17 cellular contexts compared by ENCODE assay signal in the genomic region with DNA sequence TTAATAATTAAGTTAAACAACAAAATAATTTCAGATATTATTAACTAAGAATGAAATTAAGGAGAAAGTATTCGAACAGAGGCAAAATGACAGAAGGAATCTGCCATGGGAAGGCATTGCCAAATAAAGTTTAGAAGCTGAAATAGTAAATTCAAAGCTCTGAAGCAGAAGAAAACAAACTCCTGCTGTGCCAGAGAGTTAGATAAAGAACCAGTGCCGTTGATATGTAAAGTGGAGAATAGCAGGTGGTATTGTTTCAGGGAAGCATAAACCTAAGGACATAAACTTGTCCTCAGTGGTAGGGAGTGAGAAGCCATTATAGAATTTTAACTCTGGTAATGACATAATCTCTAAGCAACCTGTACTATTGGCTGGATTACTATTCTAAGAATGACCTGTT. TPM values are rescaled to one million over a fixed set of nuclear protein-coding genes. Genes with fewer than 3 reads are reported as not detected.
A peak's percentile ranks its signal among the peaks of the same experiment; 100 is the strongest.
DNase-seq lines count a peak whose midpoint lies in the region; ATAC-seq and TF ChIP-seq lines count a peak whose summit lies in the region.
"Had no signal": no experiment of that assay in that cellular context is flagged by ENCODE, and none has a peak within 500 bp of the region (broad histone marks: within the 10 kb centered on the region; RNA-seq: fewer than 3 reads in every experiment).

No MANE protein-coding gene starts in this region.

- no peaks in the 10 kb centered on the region for H3F3A ChIP-seq in GM23338 (replicated peaks; ENCODE audit: low read depth)

- no peak overlapping the region for H2AFZ ChIP-seq in GM23338

- peaks cover 11% of the 10 kb centered on the region; the same call in 1 of the 2 replicates for H3K4me1 ChIP-seq in GM23338 (ENCODE audit: insufficient read depth)
- H3K4me1 ChIP-seq: HAP-1 had no signal

- H3K9me3 Mint-ChIP-seq in GM23338 = peaks cover 17% of the 10 kb centered on the region

- no peak overlapping the region for H3K4me3 ChIP-seq in GM23338
- H3K4me3 ChIP-seq: HAP-1 had no signal

- H3K4me1 Mint-ChIP-seq in GM23338 = peaks cover 28% of the 10 kb centered on the region
- H3K4me1 Mint-ChIP-seq: CD14-positive monocyte had no signal

- H3K27ac ChIP-seq in GM23338 (ENCODE audit: low read depth) (no peak overlapping the region), caudate nucleus (ENCODE audit: low read depth, low read length) (no peak overlapping the region)
- H3K27ac ChIP-seq: 22Rv1 had no signal

- no peaks in the 10 kb centered on the region for H3K36me3 ChIP-seq in GM23338 (ENCODE audit: insufficient read depth)
- H3K36me3 ChIP-seq: HAP-1 had no signal

- peaks cover 14% of the 10 kb centered on the region; the same call in 1 of the 2 replicates for H3K27me3 ChIP-seq in GM23338 (ENCODE audit: insufficient read depth)

- H3K79me2 ChIP-seq in GM23338 (replicated peaks; ENCODE audit: insufficient read depth) = no peaks in the 10 kb centered on the region

- H3K9me2 ChIP-seq in GM23338 (ENCODE audit: insufficient read depth) = peaks cover 8% of the 10 kb centered on the region

- peaks cover 14% of the 10 kb centered on the region for H3K27me3 Mint-ChIP-seq in GM23338 (ENCODE audit: insufficient read depth, low read depth, poor library complexity)

- H3K27ac Mint-ChIP-seq in GM23338 = no peak overlapping the region
- H3K27ac Mint-ChIP-seq: CD14-positive monocyte; CD8-positive, alpha-beta T cell had no signal

- no peak overlapping the region for H3K4me3 Mint-ChIP-seq in GM23338
- H3K4me3 Mint-ChIP-seq: CD14-positive monocyte; CD8-positive, alpha-beta T cell had no signal

- ATAC-seq in GM23338 = peak; percentile 97
- ATAC-seq: CD8-positive, alpha-beta T cell had no signal

- H4K20me1 ChIP-seq in GM23338 (replicated peaks; ENCODE audit: insufficient read depth) = no peaks in the 10 kb centered on the region

- DNase-seq in GM23338 (ENCODE audit: low spot score) (peak; percentile 83), OCI-M1 (lab: John Stamatoyannopoulos, UW) (peak; percentile 49), iPS DF 19.7 (ENCODE audit: low read depth, low spot score) (peak; percentile 60), iPS-NIHi7 (ENCODE audit: extremely low spot score) (peak; percentile 41), hypothalamus (lab: John Stamatoyannopoulos, UW) (no peak), DMS153 (lab: John Stamatoyannopoulos, UW) (no peak), caudate nucleus (lab: John Stamatoyannopoulos, UW) (no peak)
- no peak for DNase-seq in activated effector memory CD4-positive, alpha-beta T cell treated with anti-CD3 and anti-CD28 coated beads, Interleukin-2, amount 50 U/mL, for 16 hours
- DNase-seq: CD8-positive, alpha-beta T cell; COR-L47; GF-D8; KBM-7 had no signal

- no peak for TF ChIP-seq CTCF in GM23338 (conservative IDR thresholded peaks at IDR 0.05; ENCODE audit: low read depth in 2 of 2)

- H3K36me3 Mint-ChIP-seq in GM23338 (ENCODE audit: low read depth) = peaks cover 21% of the 10 kb centered on the region; the same call in 2 of the 3 replicates
- H3K36me3 Mint-ChIP-seq: CD14-positive monocyte; CD8-positive, alpha-beta T cell had no signal

- H3K4me2 ChIP-seq in GM23338 = no peak overlapping the region

TF ChIP-seq in GM23338, 12 proteins besides CTCF, POLR2A, EP300 and RAD21:
- TF ChIP-seq POLR2AphosphoS5 (IDR thresholded peaks at IDR 0.05; ENCODE audit: low read depth) = no peak
- TF ChIP-seq, protein P1, sequence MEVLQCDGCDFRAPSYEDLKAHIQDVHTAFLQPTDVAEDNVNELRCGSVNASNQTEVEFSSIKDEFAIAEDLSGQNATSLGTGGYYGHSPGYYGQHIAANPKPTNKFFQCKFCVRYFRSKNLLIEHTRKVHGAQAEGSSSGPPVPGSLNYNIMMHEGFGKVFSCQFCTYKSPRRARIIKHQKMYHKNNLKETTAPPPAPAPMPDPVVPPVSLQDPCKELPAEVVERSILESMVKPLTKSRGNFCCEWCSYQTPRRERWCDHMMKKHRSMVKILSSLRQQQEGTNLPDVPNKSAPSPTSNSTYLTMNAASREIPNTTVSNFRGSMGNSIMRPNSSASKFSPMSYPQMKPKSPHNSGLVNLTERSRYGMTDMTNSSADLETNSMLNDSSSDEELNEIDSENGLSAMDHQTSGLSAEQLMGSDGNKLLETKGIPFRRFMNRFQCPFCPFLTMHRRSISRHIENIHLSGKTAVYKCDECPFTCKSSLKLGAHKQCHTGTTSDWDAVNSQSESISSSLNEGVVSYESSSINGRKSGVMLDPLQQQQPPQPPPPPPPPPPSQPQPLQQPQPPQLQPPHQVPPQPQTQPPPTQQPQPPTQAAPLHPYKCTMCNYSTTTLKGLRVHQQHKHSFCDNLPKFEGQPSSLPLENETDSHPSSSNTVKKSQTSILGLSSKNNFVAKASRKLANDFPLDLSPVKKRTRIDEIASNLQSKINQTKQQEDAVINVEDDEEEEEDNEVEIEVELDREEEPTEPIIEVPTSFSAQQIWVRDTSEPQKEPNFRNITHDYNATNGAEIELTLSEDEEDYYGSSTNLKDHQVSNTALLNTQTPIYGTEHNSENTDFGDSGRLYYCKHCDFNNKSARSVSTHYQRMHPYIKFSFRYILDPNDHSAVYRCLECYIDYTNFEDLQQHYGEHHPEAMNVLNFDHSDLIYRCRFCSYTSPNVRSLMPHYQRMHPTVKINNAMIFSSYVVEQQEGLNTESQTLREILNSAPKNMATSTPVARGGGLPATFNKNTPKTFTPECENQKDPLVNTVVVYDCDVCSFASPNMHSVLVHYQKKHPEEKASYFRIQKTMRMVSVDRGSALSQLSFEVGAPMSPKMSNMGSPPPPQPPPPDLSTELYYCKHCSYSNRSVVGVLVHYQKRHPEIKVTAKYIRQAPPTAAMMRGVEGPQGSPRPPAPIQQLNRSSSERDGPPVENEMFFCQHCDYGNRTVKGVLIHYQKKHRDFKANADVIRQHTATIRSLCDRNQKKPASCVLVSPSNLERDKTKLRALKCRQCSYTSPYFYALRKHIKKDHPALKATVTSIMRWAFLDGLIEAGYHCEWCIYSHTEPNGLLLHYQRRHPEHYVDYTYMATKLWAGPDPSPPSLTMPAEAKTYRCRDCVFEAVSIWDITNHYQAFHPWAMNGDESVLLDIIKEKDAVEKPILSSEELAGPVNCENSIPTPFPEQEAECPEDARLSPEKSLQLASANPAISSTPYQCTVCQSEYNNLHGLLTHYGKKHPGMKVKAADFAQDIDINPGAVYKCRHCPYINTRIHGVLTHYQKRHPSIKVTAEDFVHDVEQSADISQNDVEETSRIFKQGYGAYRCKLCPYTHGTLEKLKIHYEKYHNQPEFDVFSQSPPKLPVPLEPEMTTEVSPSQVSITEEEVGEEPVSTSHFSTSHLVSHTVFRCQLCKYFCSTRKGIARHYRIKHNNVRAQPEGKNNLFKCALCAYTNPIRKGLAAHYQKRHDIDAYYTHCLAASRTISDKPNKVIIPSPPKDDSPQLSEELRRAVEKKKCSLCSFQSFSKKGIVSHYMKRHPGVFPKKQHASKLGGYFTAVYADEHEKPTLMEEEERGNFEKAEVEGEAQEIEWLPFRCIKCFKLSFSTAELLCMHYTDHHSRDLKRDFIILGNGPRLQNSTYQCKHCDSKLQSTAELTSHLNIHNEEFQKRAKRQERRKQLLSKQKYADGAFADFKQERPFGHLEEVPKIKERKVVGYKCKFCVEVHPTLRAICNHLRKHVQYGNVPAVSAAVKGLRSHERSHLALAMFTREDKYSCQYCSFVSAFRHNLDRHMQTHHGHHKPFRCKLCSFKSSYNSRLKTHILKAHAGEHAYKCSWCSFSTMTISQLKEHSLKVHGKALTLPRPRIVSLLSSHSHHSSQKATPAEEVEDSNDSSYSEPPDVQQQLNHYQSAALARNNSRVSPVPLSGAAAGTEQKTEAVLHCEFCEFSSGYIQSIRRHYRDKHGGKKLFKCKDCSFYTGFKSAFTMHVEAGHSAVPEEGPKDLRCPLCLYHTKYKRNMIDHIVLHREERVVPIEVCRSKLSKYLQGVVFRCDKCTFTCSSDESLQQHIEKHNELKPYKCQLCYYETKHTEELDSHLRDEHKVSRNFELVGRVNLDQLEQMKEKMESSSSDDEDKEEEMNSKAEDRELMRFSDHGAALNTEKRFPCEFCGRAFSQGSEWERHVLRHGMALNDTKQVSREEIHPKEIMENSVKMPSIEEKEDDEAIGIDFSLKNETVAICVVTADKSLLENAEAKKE (CRISPR knock-in tag; IDR thresholded peaks at IDR 0.05) = peak; percentile 18; the same call in 1 of the 2 replicates
- TF ChIP-seq NANOG (IDR thresholded peaks at IDR 0.05; ENCODE audit: borderline replicate concordance) = peak; percentile 54; the same call in 1 of the 2 replicates

RNA-seq across cellular contexts. Expression of a gene that starts 2.7 kb away (rescaled TPM):
- not detected in 2 replicates for total RNA-seq in GM23338 (2014; rRNA removed; shearing (Covaris generic))
- not detected in 2 replicates for polyA plus RNA-seq in GM23338 (2016; fragmentation: Nextera tagmentation; extraction: Ambion mirVana)
- total RNA-seq: A673; CD8-positive, alpha-beta T cell had no signal
- polyA plus RNA-seq: BJ had no signal

RNA-seq across cellular contexts. Expression of a gene that starts 7.6 kb away (rescaled TPM):
- total RNA-seq in GM23338 (2014; rRNA removed; shearing (Covaris generic)) = not detected in 2 replicates
- polyA plus RNA-seq in GM23338 (2016; fragmentation: Nextera tagmentation; extraction: Ambion mirVana) = not detected in 2 replicates
- total RNA-seq: A673; CD8-positive, alpha-beta T cell had no signal
- polyA plus RNA-seq: BJ, CD14-positive monocyte had no signal

RNA-seq across cellular contexts. Expression of a gene that starts 12.4 kb away (rescaled TPM):
- 1.0 TPM in 1 of 2 replicates, not detected in the other for total RNA-seq in GM23338 (2014; rRNA removed; shearing (Covaris generic))
- polyA plus RNA-seq in GM23338 (2016; fragmentation: Nextera tagmentation; extraction: Ambion mirVana) = not detected in 2 replicates
- total RNA-seq: A673; CD8-positive, alpha-beta T cell had no signal
- polyA plus RNA-seq: BJ, CD14-positive monocyte had no signal

RNA-seq across cellular contexts. Expression of a gene that starts 23.0 kb away (rescaled TPM):
- not detected in 2 replicates for total RNA-seq in GM23338 (2014; rRNA removed; shearing (Covaris generic))
- polyA plus RNA-seq in GM23338 (2016; fragmentation: Nextera tagmentation; extraction: Ambion mirVana) = not detected in 2 replicates
- total RNA-seq: A673; CD8-positive, alpha-beta T cell had no signal
- polyA plus RNA-seq: CD14-positive monocyte had no signal

RNA-seq across cellular contexts. Expression of a gene that starts 30.4 kb away (rescaled TPM):
- not detected in 2 replicates for total RNA-seq in GM23338 (2014; rRNA removed; shearing (Covaris generic))
- not detected in 2 replicates for polyA plus RNA-seq in GM23338 (2016; fragmentation: Nextera tagmentation; extraction: Ambion mirVana)
- total RNA-seq: A673 had no signal
- polyA plus RNA-seq: BJ had no signal

Comparison
In these comparisons a context has a peak if more than half of its experiments do, and no peak if none do; other contexts are left out.
1. DNase-seq: peak in GM23338 (single experiment), OCI-M1 (single experiment), iPS DF 19.7 (single experiment) and iPS-NIHi7 (single experiment); none in activated effector memory CD4-positive, alpha-beta T cell treated with anti-CD3 and anti-CD28 coated beads, Interleukin-2, amount 50 U/mL, for 16 hours (single experiment), hypothalamus (0 of 51), DMS153 (single experiment) and caudate nucleus (0 of 61).